9 cellular contexts compared by ENCODE assay signal in the genomic region with DNA sequence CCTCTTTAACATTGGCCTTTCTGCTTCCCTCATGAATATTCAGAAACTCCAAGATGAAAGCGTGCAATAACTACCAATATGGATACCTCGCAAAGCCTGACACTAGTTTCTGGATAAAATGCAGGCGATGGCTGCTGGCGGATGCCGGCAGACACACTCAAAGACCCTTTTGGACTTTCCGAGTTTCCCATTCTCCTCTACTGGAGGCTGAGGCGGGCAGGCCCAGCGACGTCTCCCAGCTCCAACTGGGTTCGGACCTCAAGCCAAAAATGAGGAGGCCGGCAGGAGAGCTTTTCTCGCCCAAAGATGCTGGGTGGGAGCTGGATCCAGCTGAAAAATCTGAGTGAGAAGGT. TPM values are rescaled to one million over a fixed set of nuclear protein-coding genes. Genes with fewer than 3 reads are reported as not detected.
A peak's percentile ranks its signal among the peaks of the same experiment; 100 is the strongest.
DNase-seq lines count a peak whose midpoint lies in the region; ATAC-seq and TF ChIP-seq lines count a peak whose summit lies in the region.
"Had no signal": no experiment of that assay in that cellular context is flagged by ENCODE, and none has a peak within 500 bp of the region (broad histone marks: within the 10 kb centered on the region; RNA-seq: fewer than 3 reads in every experiment).

No MANE protein-coding gene starts in this region.

- H3K18ac ChIP-seq in mesenchymal stem cell (ENCODE audit: low read depth in 1 of 2, low read length in 2 of 2): no peak overlapping the region

- no peak overlapping the region for H3K14ac ChIP-seq in mesenchymal stem cell (ENCODE audit: low read length in 2 of 2)

- H3K4ac ChIP-seq in mesenchymal stem cell (ENCODE audit: low read depth in 1 of 2, low read length in 2 of 2): no peak overlapping the region

- no peak for TF ChIP-seq CTCF in cardiac fibroblast (IDR thresholded peaks at IDR 0.05; ENCODE audit: low read depth, low read length)
- TF ChIP-seq CTCF in thyroid gland (IDR thresholded peaks at IDR 0.05): no peak

- H3K23ac ChIP-seq in mesenchymal stem cell (ENCODE audit: low read length in 2 of 2): no peak overlapping the region

- H3K4me1 ChIP-seq in mesenchymal stem cell (ENCODE audit: control insufficient read depth, insufficient read depth, low read depth, low read length) (peaks cover 10% of the 10 kb centered on the region), thyroid gland (peaks cover 0 to 11% of the 10 kb centered on the region in 2 donors)

- no peak for ATAC-seq in GM19397 (IDR thresholded peaks at IDR 0.05; ENCODE audit: unreplicated experiment)

- H2AK5ac ChIP-seq in mesenchymal stem cell (ENCODE audit: low read length, severe bottlenecking): no peak overlapping the region

- no peak overlapping the region for H4K8ac ChIP-seq in mesenchymal stem cell (ENCODE audit: low read length)

- no peak overlapping the region for H2AFZ ChIP-seq in mesenchymal stem cell (ENCODE audit: low read depth, low read length)

- H2BK5ac ChIP-seq in mesenchymal stem cell (ENCODE audit: low read depth, low read length, poor library complexity, severe bottlenecking): no peak overlapping the region

- H3K36me3 ChIP-seq in mesenchymal stem cell (ENCODE audit: control insufficient read depth in 1 of 2, insufficient read depth in 2 of 2, low read depth in 1 of 2, low read length in 2 of 2) (no peaks in the 10 kb centered on the region), thyroid gland (no peaks in the 10 kb centered on the region)

- H3K4me1 Mint-ChIP-seq in activated CD4-positive, alpha-beta T cell treated with anti-CD3 and anti-CD28 coated beads, Interleukin-2, amount 10 ng/mL, durations not matched to agents 24 days and 14 days: peaks cover 20% of the 10 kb centered on the region

- H3K27me3 ChIP-seq in mesenchymal stem cell (ENCODE audit: control insufficient read depth in 1 of 2, insufficient read depth in 1 of 2, low read length in 2 of 2): no peaks in the 10 kb centered on the region
- H3K27me3 ChIP-seq in thyroid gland: no peaks in the 10 kb centered on the region

- peak overlapping the region; percentile 29 to 71 for H3K4me3 ChIP-seq in cardiac fibroblast (replicated peaks in 1 of 2; ENCODE audit: low read depth in 2 of 2, low read length in 2 of 2)
- H3K4me3 ChIP-seq in mesenchymal stem cell (ENCODE audit: insufficient read depth in 1 of 2, low read depth in 1 of 2, low read length in 2 of 2): peak overlapping the region in 1 of 2 experiments; percentile 86
- H3K4me3 ChIP-seq in thyroid gland (replicated peaks in 1 of 3): peak overlapping the region; percentile 10 to 42 (median 41)

- WGBS in mesenchymal stem cell: 57% methylated on average over 12 of the region's 12 CpGs
- 39% methylated on average over 8 to 12 of the region's 12 CpGs for WGBS in thyroid gland, 2 donors

- TF ChIP-seq POLR2A in thyroid gland (IDR thresholded peaks at IDR 0.05): no peak

- no peak overlapping the region for H2BK12ac ChIP-seq in mesenchymal stem cell (ENCODE audit: low read length in 2 of 2)

- DNase-seq in activated CD4-positive, alpha-beta T cell treated with anti-CD3 and anti-CD28 coated beads, Interleukin-2, amount 10 ng/mL, durations not matched to agents 24 days and 14 days: no peak
- DNase-seq in activated CD4-positive, alpha-beta T cell treated with anti-CD3 and anti-CD28 coated beads for 48 hours: no peak
- DNase-seq in cardiac fibroblast (ENCODE audit: low read depth in 2 of 2) (no peak), mesenchymal stem cell (no peak), thyroid gland (no peak), pons (ENCODE audit: low spot score) (no peak)
- no peak for DNase-seq in activated effector memory CD4-positive, alpha-beta T cell treated with anti-CD3 and anti-CD28 coated beads, Interleukin-2, amount 50 U/mL, for 16 hours
- DNase-seq: ACHN had no signal

- H2BK15ac ChIP-seq in mesenchymal stem cell (ENCODE audit: low read depth, poor library complexity, severe bottlenecking): no peak overlapping the region

- peak overlapping the region; percentile 69 for H3K4me2 ChIP-seq in mesenchymal stem cell (ENCODE audit: low read length, poor library complexity, severe bottlenecking)

- no peaks in the 10 kb centered on the region for H3K9me3 Mint-ChIP-seq in activated CD4-positive, alpha-beta T cell treated with anti-CD3 and anti-CD28 coated beads, Interleukin-2, amount 10 ng/mL, durations not matched to agents 24 days and 14 days

- H2BK120ac ChIP-seq in mesenchymal stem cell (ENCODE audit: low read depth, low read length): no peak overlapping the region

- H3K27ac Mint-ChIP-seq in activated CD4-positive, alpha-beta T cell treated with anti-CD3 and anti-CD28 coated beads, Interleukin-2, amount 10 ng/mL, durations not matched to agents 24 days and 14 days: no peak overlapping the region

- H3K4me3 Mint-ChIP-seq in activated CD4-positive, alpha-beta T cell treated with anti-CD3 and anti-CD28 coated beads, Interleukin-2, amount 10 ng/mL, durations not matched to agents 24 days and 14 days: peak overlapping the region; percentile 85

- peaks cover 61% of the 10 kb centered on the region for H3K27me3 Mint-ChIP-seq in activated CD4-positive, alpha-beta T cell treated with anti-CD3 and anti-CD28 coated beads, Interleukin-2, amount 10 ng/mL, durations not matched to agents 24 days and 14 days

- H3K36me3 Mint-ChIP-seq in activated CD4-positive, alpha-beta T cell treated with anti-CD3 and anti-CD28 coated beads, Interleukin-2, amount 10 ng/mL, durations not matched to agents 24 days and 14 days (ENCODE audit: low read depth): peaks cover 4% of the 10 kb centered on the region

- H3K79me1 ChIP-seq in mesenchymal stem cell (replicated peaks; ENCODE audit: low read length, poor library complexity, severe bottlenecking): peaks cover 1% of the 10 kb centered on the region

- no peaks in the 10 kb centered on the region for H3K9me3 ChIP-seq in mesenchymal stem cell (ENCODE audit: control insufficient read depth, low read length)
- H3K9me3 ChIP-seq in thyroid gland: no peaks in the 10 kb centered on the region

- H3K27ac ChIP-seq in mesenchymal stem cell (ENCODE audit: low read length, poor library complexity, severe bottlenecking) (peak overlapping the region; percentile 28), thyroid gland (no peak overlapping the region)

- peak overlapping the region; percentile 95 for H3K9ac ChIP-seq in mesenchymal stem cell (ENCODE audit: low read length)

- intact Hi-C loops in activated CD4-positive, alpha-beta T cell treated with anti-CD3 and anti-CD28 coated beads, Interleukin-2, amount 10 ng/mL, durations not matched to agents 24 days and 14 days (cut with micrococcal nuclease): no loop called here
- intact Hi-C loops in thyroid gland (cut with DNase I): no loop called here

- no peak overlapping the region for H4K91ac ChIP-seq in mesenchymal stem cell (ENCODE audit: low read length)

RNA-seq across cellular contexts. Expression of a gene that starts 0.4 kb away (rescaled TPM):
- total RNA-seq in activated CD4-positive, alpha-beta T cell treated with anti-CD3 and anti-CD28 coated beads, Interleukin-2, amount 10 ng/mL, durations not matched to agents 24 days and 14 days: 1.2 and 1.7 TPM in 2 replicates
- 32.7 TPM for polyA plus RNA-seq in mesenchymal stem cell (2013, experiment 1 of 2)
- 34.2 TPM for polyA plus RNA-seq in mesenchymal stem cell (2013, experiment 2 of 2)
- total RNA-seq in thyroid gland: 10 to 100 TPM in 3 of 4 donors, 1 to 10 TPM in 1; 8.0 to 27.5 (median 15.1) TPM
